Comparison of ENCODE assay signal across 8 cellular contexts in genomic region chr9:129487307-129487657, GRCh38.
DNase-seq lines count a peak whose midpoint lies in the region; FAIRE-seq and TF ChIP-seq lines count a peak whose summit lies in the region.

No MANE protein-coding gene starts in this region.

- no peaks in the 10 kb centered on the region for H4K20me1 ChIP-seq in Loucy (ENCODE audit: insufficient read depth, low read length, poor library complexity, severe bottlenecking)

- H3K36me3 ChIP-seq in Loucy (ENCODE audit: insufficient read depth, low read length) = no peaks in the 10 kb centered on the region
- H3K36me3 ChIP-seq in SJCRH30 = no peaks in the 10 kb centered on the region

- TF ChIP-seq CTCF in 22Rv1 (IDR thresholded peaks at IDR 0.05) = no peak
- TF ChIP-seq CTCF in Loucy (conservative IDR thresholded peaks at IDR 0.05; ENCODE audit: low read length) = no peak
- no peak for TF ChIP-seq CTCF in dorsolateral prefrontal cortex (IDR thresholded peaks at IDR 0.05 in 54 of 56, conservative IDR thresholded peaks at IDR 0.05 in 2 of 56; ENCODE audit: low read depth in 1 of 56, partially characterized antibody in 56 of 56)
- no peak for TF ChIP-seq CTCF in neural crest cell (conservative IDR thresholded peaks at IDR 0.05)

- H3K4me1 ChIP-seq in Loucy (ENCODE audit: insufficient read depth, low read length, poor library complexity, severe bottlenecking) (peaks cover 13% of the 10 kb centered on the region), SJCRH30 (peaks cover 8% of the 10 kb centered on the region; the same call in 1 of the 2 replicates)

- H3K4me3 ChIP-seq in Loucy (ENCODE audit: low read length, poor library complexity, severe bottlenecking) (no peak overlapping the region), dorsolateral prefrontal cortex (peak overlapping the region in 9 of 59 donors; percentile 49 to 74 (median 63)), SJCRH30 (no peak overlapping the region)

- H2AFZ ChIP-seq in Loucy (ENCODE audit: low read length) = no peak overlapping the region

- no peak for TF ChIP-seq POLR2A in GM12892 (IDR thresholded peaks at IDR 0.05; ENCODE audit: low read depth, low read length)

- no peak overlapping the region for H3K9ac ChIP-seq in Loucy (ENCODE audit: low read depth, low read length, poor library complexity, severe bottlenecking)

- FAIRE-seq in GM12892 (lab: Jason Lieb, UNC) (no peak), HTR-8/SVneo (lab: Jason Lieb, UNC) (no peak)

- H3K4me2 ChIP-seq in Loucy (ENCODE audit: low read depth, low read length, poor library complexity, severe bottlenecking) = peak overlapping the region; percentile 68

- H3K27ac Mint-ChIP-seq in neural crest cell (ENCODE audit: unreplicated experiment) = peak overlapping the region; percentile 69

- H3K27me3 ChIP-seq in Loucy (ENCODE audit: insufficient read depth, low read length, poor library complexity, severe bottlenecking) (no peaks in the 10 kb centered on the region), dorsolateral prefrontal cortex (no peaks in the 10 kb centered on the region), SJCRH30 (peaks cover 15% of the 10 kb centered on the region)

- H3K27me3 Mint-ChIP-seq in neural crest cell (ENCODE audit: low read depth) = no peaks in the 10 kb centered on the region

- H3K9me3 Mint-ChIP-seq in neural crest cell = no peaks in the 10 kb centered on the region

- peaks cover 15% of the 10 kb centered on the region; the same call in 1 of the 2 replicates for H3K79me2 ChIP-seq in Loucy (ENCODE audit: insufficient read depth, low read length)

- peak overlapping the region; percentile 87 for H3K4me3 Mint-ChIP-seq in neural crest cell

- intact Hi-C loops in dorsolateral prefrontal cortex (cut with DNase I) = loop anchor here in 1 of 2 donors (5.0 kb wide), 1 partner anchor 310 kb away; the partner anchor contains the start of gene IER5L

- H3F3A ChIP-seq in Loucy (ENCODE audit: low read depth) = no peaks in the 10 kb centered on the region

- H3K27ac ChIP-seq in 22Rv1 (peak overlapping the region; percentile 100), dorsolateral prefrontal cortex (peak overlapping the region; percentile 81 to 100 (median 99)), SJCRH30 (no peak overlapping the region)

- peaks cover 53% of the 10 kb centered on the region for H3K4me1 Mint-ChIP-seq in neural crest cell

- no peaks in the 10 kb centered on the region for H3K36me3 Mint-ChIP-seq in neural crest cell (ENCODE audit: low read depth)

- H3K9me3 ChIP-seq in Loucy (ENCODE audit: insufficient read depth, low read depth, low read length) = no peaks in the 10 kb centered on the region
- no peaks in the 10 kb centered on the region for H3K9me3 ChIP-seq in SJCRH30 (replicated peaks)

- no peaks in the 10 kb centered on the region for H3K9me2 ChIP-seq in Loucy (replicated peaks; ENCODE audit: low read depth, low read length)

- DNase-seq in dorsolateral prefrontal cortex (no peak), neural crest cell (ENCODE audit: low read depth, low spot score) (no peak), SJCRH30 (no peak), GM12892 (ENCODE audit: insufficient read length) (no peak), HUDEP-2 (lab: John Stamatoyannopoulos, UW; ENCODE audit: unreplicated experiment in 76 of 76) (no peak), HTR-8/SVneo (ENCODE audit: insufficient read length, low spot score) (no peak)
